Comparison of ENCODE assay signal across 8 cellular contexts in the genomic region with DNA sequence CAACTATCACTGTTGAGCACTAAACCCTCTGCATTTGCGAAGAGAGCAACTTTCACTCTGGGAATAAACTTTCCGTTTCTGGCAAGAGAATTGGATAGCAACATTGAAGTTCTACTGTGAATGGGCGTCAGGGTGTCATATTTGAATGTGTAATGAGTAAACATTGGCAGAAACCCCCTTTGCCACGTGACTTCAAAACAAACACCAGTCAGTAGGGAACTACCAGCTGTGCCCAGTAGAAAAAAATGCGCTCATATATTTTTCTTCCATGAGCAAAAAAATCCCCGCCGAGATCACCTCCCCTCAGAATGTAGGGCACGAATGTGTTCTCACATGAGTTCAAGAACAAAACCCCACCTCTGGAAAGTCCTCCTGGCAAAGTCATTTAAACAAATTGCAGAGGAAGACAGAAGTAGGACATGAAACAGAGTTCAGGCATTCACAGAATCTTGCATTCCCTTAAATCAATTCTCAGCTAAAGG.
DNase-seq lines count a peak whose midpoint lies in the region; ATAC-seq, FAIRE-seq and TF ChIP-seq lines count a peak whose summit lies in the region.

No MANE protein-coding gene starts in this region.

- H3K27me3 Mint-ChIP-seq in osteocyte (ENCODE audit: unreplicated experiment) (no peaks in the 10 kb centered on the region), immature natural killer cell (ENCODE audit: low read depth in 3 of 3) (peaks cover 0 to 3% (median 0%) of the 10 kb centered on the region in 3 donors)

- no peak for FAIRE-seq in bronchial epithelial cell (lab: Jason Lieb, UNC)

- no peak overlapping the region for H3K4me3 ChIP-seq in bronchial epithelial cell (ENCODE audit: low read depth, low read length)

- no peaks in the 10 kb centered on the region for H3K36me3 ChIP-seq in bronchial epithelial cell (ENCODE audit: control insufficient read depth, insufficient read depth, low read length)

- H3K4me1 Mint-ChIP-seq in osteocyte (ENCODE audit: unreplicated experiment) = peaks cover 65% of the 10 kb centered on the region
- peaks cover 0 to 11% of the 10 kb centered on the region in 2 donors for H3K4me1 Mint-ChIP-seq in immature natural killer cell

- no peaks in the 10 kb centered on the region for H3K27me3 ChIP-seq in bronchial epithelial cell (ENCODE audit: control insufficient read depth, insufficient read depth, low read length)

- H3K9me3 Mint-ChIP-seq in osteocyte (ENCODE audit: unreplicated experiment) = peaks cover 7% of the 10 kb centered on the region
- H3K9me3 Mint-ChIP-seq in immature natural killer cell = no peaks in the 10 kb centered on the region

- H3K27ac Mint-ChIP-seq in osteocyte (ENCODE audit: unreplicated experiment) (peak overlapping the region; percentile 93), immature natural killer cell (no peak overlapping the region)

- H3K36me3 Mint-ChIP-seq in osteocyte (ENCODE audit: unreplicated experiment) = no peaks in the 10 kb centered on the region
- H3K36me3 Mint-ChIP-seq in immature natural killer cell = peaks cover 5 to 9% (median 6%) of the 10 kb centered on the region in 3 donors

- peak; percentile 38 for ATAC-seq in GM18519 (IDR thresholded peaks at IDR 0.05; ENCODE audit: low FRiP score, unreplicated experiment)
- peak; percentile 51 for ATAC-seq in HG02623 (IDR thresholded peaks at IDR 0.05; ENCODE audit: unreplicated experiment)

- H3K4me3 Mint-ChIP-seq in osteocyte (ENCODE audit: unreplicated experiment) (peak overlapping the region; percentile 24), immature natural killer cell (peak overlapping the region in 1 of 5 donors; percentile 50)

- TF ChIP-seq CTCF in bronchial epithelial cell (IDR thresholded peaks at IDR 0.05; ENCODE audit: insufficient read depth, low read length, severe bottlenecking) (no peak), osteocyte (IDR thresholded peaks at IDR 0.05) (no peak)

- DNase-seq in NCI-H2196 treated with DMSO at 0.1 percent for 48 hours (lab: John Stamatoyannopoulos, UW; ENCODE audit: unreplicated experiment) = peak; percentile 51
- peak; percentile 75 for DNase-seq in bronchial epithelial cell (ENCODE audit: low read depth)
- no peak for DNase-seq in osteocyte (ENCODE audit: extremely low spot score, unreplicated experiment)
- DNase-seq in NCI-H187 (lab: John Stamatoyannopoulos, UW) = no peak
- no peak for DNase-seq in immature natural killer cell
- no peak for DNase-seq in D341Med (ENCODE audit: low spot score)

Comparison
In these comparisons a context has a peak if more than half of its experiments do, and no peak if none do; other contexts are left out.
1. DNase-seq: peak in NCI-H2196 treated with DMSO at 0.1 percent for 48 hours (single experiment) and bronchial epithelial cell (single experiment); none in osteocyte (single experiment), NCI-H187 (0 of 2), immature natural killer cell (0 of 3) and D341Med (single experiment).